In genomic region chr16:72123426-72123825, GRCh38 we compare ENCODE assay signal across 21 cellular contexts. TPM values are rescaled to one million over a fixed set of nuclear protein-coding genes. Genes with fewer than 3 reads are reported as not detected.
A peak's percentile ranks its signal among the peaks of the same experiment; 100 is the strongest.
DNase-seq lines count a peak whose midpoint lies in the region; ATAC-seq, FAIRE-seq and TF ChIP-seq lines count a peak whose summit lies in the region.
"Had no signal": no experiment of that assay in that cellular context is flagged by ENCODE, and none has a peak within 500 bp of the region (broad histone marks: within the 10 kb centered on the region; RNA-seq: fewer than 3 reads in every experiment).

No MANE protein-coding gene starts in this region.

- no peak overlapping the region for H3K4me2 ChIP-seq in PC-9

- no peak for DNase-seq in HTR-8/SVneo (ENCODE audit: insufficient read length, low spot score)
- no peak for DNase-seq in PC-9
- peak; percentile 43 for DNase-seq in mesenteric fat pad (ENCODE audit: low spot score)
- peak; percentile 58 for DNase-seq in type B pancreatic cell (ENCODE audit: extremely low spot score, unreplicated experiment)
- DNase-seq in D721Med (ENCODE audit: insufficient read length, low spot score), result no peak
- DNase-seq in upper lobe of left lung, result no peak
- no peak for DNase-seq in activated CD4-positive, alpha-beta T cell treated with anti-CD3 and anti-CD28 coated beads for 36 hours
- DNase-seq: ACHN; BE2C; C1 segment of cervical spinal cord; CD4-positive, CD25-positive, alpha-beta regulatory T cell; CD8-positive, alpha-beta memory T cell; COR-L47; GOT3; H7; HFFc6 had no signal

- no peak overlapping the region for H3K27ac ChIP-seq in PC-9
- no peak overlapping the region for H3K27ac ChIP-seq in upper lobe of left lung

- H3K4me3 ChIP-seq in PC-9 (no peak overlapping the region), upper lobe of left lung (no peak overlapping the region)

- POLR2A ChIA-PET in PC-9 (lab: Charles Lee; ENCODE audit: unreplicated experiment), result no interaction called here
- POLR2A ChIA-PET in activated CD4-positive, alpha-beta T cell treated with anti-CD3 and anti-CD28 coated beads for 36 hours (lab: Charles Lee), result no interaction called here

- ATAC-seq in upper lobe of left lung (ENCODE audit: low FRiP score in 2 of 2), result no peak
- ATAC-seq in activated CD4-positive, alpha-beta T cell treated with anti-CD3 and anti-CD28 coated beads for 36 hours, result no peak
- ATAC-seq: HCT116, HepG2 had no signal

- no peaks in the 10 kb centered on the region for H3K9me2 ChIP-seq in PC-9 (ENCODE audit: insufficient read depth)

- FAIRE-seq in HTR-8/SVneo (lab: Jason Lieb, UNC) (peak; percentile 38), D721Med (lab: Jason Lieb, UNC) (no peak)
- FAIRE-seq: A204.1, G401.6, GM12891, HepG2 had no signal

- no peaks in the 10 kb centered on the region for H3F3A ChIP-seq in PC-9 (ENCODE audit: insufficient read depth, low read depth)

- TF ChIP-seq POLR2A in upper lobe of left lung (IDR thresholded peaks at IDR 0.05), result no peak

- TF ChIP-seq CTCF in PC-9 (conservative IDR thresholded peaks at IDR 0.05), result no peak
- TF ChIP-seq CTCF in type B pancreatic cell (conservative IDR thresholded peaks at IDR 0.05), result no peak
- TF ChIP-seq CTCF in D721Med (IDR thresholded peaks at IDR 0.05; ENCODE audit: insufficient read depth, missing control alignments), result no peak
- no peak for TF ChIP-seq CTCF in upper lobe of left lung (IDR thresholded peaks at IDR 0.05)

- no peaks in the 10 kb centered on the region for H3K79me2 ChIP-seq in PC-9 (ENCODE audit: low read depth)

- no peaks in the 10 kb centered on the region for H3K27me3 Mint-ChIP-seq in type B pancreatic cell
- no peaks in the 10 kb centered on the region for H3K27me3 Mint-ChIP-seq in activated CD4-positive, alpha-beta T cell treated with anti-CD3 and anti-CD28 coated beads for 36 hours
- H3K27me3 Mint-ChIP-seq: CD4-positive, CD25-positive, alpha-beta regulatory T cell; CD8-positive, alpha-beta memory T cell had no signal

- no peaks in the 10 kb centered on the region for H3K9me3 Mint-ChIP-seq in type B pancreatic cell
- no peaks in the 10 kb centered on the region for H3K9me3 Mint-ChIP-seq in activated CD4-positive, alpha-beta T cell treated with anti-CD3 and anti-CD28 coated beads for 36 hours (ENCODE audit: low read depth)
- H3K9me3 Mint-ChIP-seq: CD4-positive, CD25-positive, alpha-beta regulatory T cell; CD8-positive, alpha-beta memory T cell; HFFc6 had no signal

- CTCF ChIA-PET in PC-9 (lab: Charles Lee), result no interaction called here
- CTCF ChIA-PET in activated CD4-positive, alpha-beta T cell treated with anti-CD3 and anti-CD28 coated beads for 36 hours (lab: Charles Lee), result interaction anchor here (0.8 to 1.2 kb wide), 3 partner anchors 12 to 162 kb away, joined by 3 read pairs; partner anchors contain the start of gene PMFBP1

- H3K36me3 ChIP-seq in PC-9 (ENCODE audit: low read depth), result no peaks in the 10 kb centered on the region
- H3K36me3 ChIP-seq in upper lobe of left lung, result no peaks in the 10 kb centered on the region
- H3K36me3 ChIP-seq: BE2C had no signal

- 78 to 83% methylated on average over 8 of the region's 8 CpGs for WGBS in upper lobe of left lung, 2 donors

- H3K36me3 Mint-ChIP-seq in type B pancreatic cell, result no peaks in the 10 kb centered on the region
- H3K36me3 Mint-ChIP-seq in activated CD4-positive, alpha-beta T cell treated with anti-CD3 and anti-CD28 coated beads for 36 hours (ENCODE audit: low read depth), result no peaks in the 10 kb centered on the region
- H3K36me3 Mint-ChIP-seq: CD4-positive, CD25-positive, alpha-beta regulatory T cell; CD8-positive, alpha-beta memory T cell had no signal

- TF ChIP-seq EP300 in upper lobe of left lung (IDR thresholded peaks at IDR 0.05), result no peak

- H3K9me3 ChIP-seq in PC-9 (ENCODE audit: insufficient read depth, low read depth) (no peaks in the 10 kb centered on the region), upper lobe of left lung (no peaks in the 10 kb centered on the region)
- H3K9me3 ChIP-seq: BE2C had no signal

- H4K20me1 ChIP-seq in PC-9 (ENCODE audit: insufficient read depth), result no peaks in the 10 kb centered on the region

- peaks cover 6% of the 10 kb centered on the region for H3K27me3 ChIP-seq in PC-9 (ENCODE audit: insufficient read depth, low read depth)
- H3K27me3 ChIP-seq in upper lobe of left lung, result no peaks in the 10 kb centered on the region
- H3K27me3 ChIP-seq: BE2C had no signal

- H3K27ac Mint-ChIP-seq in type B pancreatic cell, result no peak overlapping the region
- no peak overlapping the region for H3K27ac Mint-ChIP-seq in activated CD4-positive, alpha-beta T cell treated with anti-CD3 and anti-CD28 coated beads for 36 hours
- H3K27ac Mint-ChIP-seq: CD4-positive, CD25-positive, alpha-beta regulatory T cell; HFFc6 had no signal

- H2AFZ ChIP-seq in PC-9, result 0 out of 2 replicates have a peak overlapping the region, but pooled peaks have one; percentile 16

- intact Hi-C loops in PC-9 (cut with micrococcal nuclease; ENCODE audit: unreplicated experiment), result no loop called here
- intact Hi-C loops in activated CD4-positive, alpha-beta T cell treated with anti-CD3 and anti-CD28 coated beads for 36 hours (cut with DNase I, micrococcal nuclease), result loop anchor here (10.0 kb wide), 3 partner anchors 121 to 1831 kb away; no protein-coding TSS in a partner anchor

- no TSS peak for BruUV-seq in PC-9 (replicated peaks; lab: Mats Ljungman, UMichigan)

- H3K4me1 ChIP-seq in PC-9 (replicated peaks; ENCODE audit: insufficient read depth), result no peaks in the 10 kb centered on the region
- H3K4me1 ChIP-seq in upper lobe of left lung, result peaks cover 0 to 10% (median 6%) of the 10 kb centered on the region in 4 donors

- H3K4me1 Mint-ChIP-seq in type B pancreatic cell (ENCODE audit: unreplicated experiment), result peaks cover 19% of the 10 kb centered on the region
- peaks cover 3% of the 10 kb centered on the region for H3K4me1 Mint-ChIP-seq in activated CD4-positive, alpha-beta T cell treated with anti-CD3 and anti-CD28 coated beads for 36 hours

- H3K4me3 Mint-ChIP-seq in type B pancreatic cell, result no peak overlapping the region
- H3K4me3 Mint-ChIP-seq in activated CD4-positive, alpha-beta T cell treated with anti-CD3 and anti-CD28 coated beads for 36 hours, result no peak overlapping the region
- H3K4me3 Mint-ChIP-seq: CD4-positive, CD25-positive, alpha-beta regulatory T cell; CD8-positive, alpha-beta memory T cell; HFFc6 had no signal

RNA-seq across cellular contexts. Expression of gene DHX38, which starts 29.8 kb away (rescaled TPM):
- 58.9 and 71.1 TPM in 2 replicates for total RNA-seq in PC-9 (2021)
- total RNA-seq in mesenteric fat pad, result 53.4 TPM
- total RNA-seq in type B pancreatic cell (ENCODE audit: low replicate concordance), result 62.7 and 75.6 TPM in 2 replicates
- 100 to 1,000 TPM in 1 of 6 donors, 10 to 100 TPM in 5; 45.9 to 211 (median 76.8) TPM for total RNA-seq in upper lobe of left lung
- total RNA-seq in activated CD4-positive, alpha-beta T cell treated with anti-CD3 and anti-CD28 coated beads for 36 hours, result 10 to 100 TPM; 55.9 to 79.0 TPM

RNA-seq across cellular contexts. Expression of gene TXNL4B, which starts 30.0 kb away (rescaled TPM):
- 11.9 and 12.2 TPM in 2 replicates for total RNA-seq in PC-9 (2021)
- total RNA-seq in mesenteric fat pad, result 7.7 TPM
- total RNA-seq in type B pancreatic cell (ENCODE audit: low replicate concordance), result 12.2 and 17.8 TPM in 2 replicates
- 10 to 100 TPM in 2 of 6 donors, 1 to 10 TPM in 4; 5.7 to 13.4 (median 9.6) TPM for total RNA-seq in upper lobe of left lung
- total RNA-seq in activated CD4-positive, alpha-beta T cell treated with anti-CD3 and anti-CD28 coated beads for 36 hours, result 10 to 100 TPM; 17.6 to 24.6 TPM

RNA-seq across cellular contexts. Expression of gene PMFBP1, which starts 48.5 kb away (rescaled TPM):
- total RNA-seq in PC-9 (2021) (0.55 TPM in 1 of 2 replicates, not detected in the other), mesenteric fat pad (0.39 TPM), type B pancreatic cell (ENCODE audit: low replicate concordance) (2.6 and 3.8 TPM in 2 replicates), upper lobe of left lung (1 to 10 TPM in 3 of 6 donors, under 1 TPM in 3; 0.15 to 7.3 (median 1.1) TPM)
- under 1 TPM; 0.64 to 0.88 TPM for total RNA-seq in activated CD4-positive, alpha-beta T cell treated with anti-CD3 and anti-CD28 coated beads for 36 hours

Comparison
In these comparisons a context has a peak if more than half of its experiments do, and no peak if none do; other contexts are left out.
1. DNase-seq: peak in mesenteric fat pad (single experiment) and type B pancreatic cell (single experiment); none in HTR-8/SVneo (single experiment), PC-9 (0 of 2), D721Med (single experiment), upper lobe of left lung (0 of 2) and activated CD4-positive, alpha-beta T cell treated with anti-CD3 and anti-CD28 coated beads for 36 hours (single experiment).